ENCODE assay signal across 30 cellular contexts in genomic region chr13:113965383-113965874, GRCh38. TPM values are rescaled to one million over a fixed set of nuclear protein-coding genes. Genes with fewer than 3 reads are reported as not detected.
"Had no signal": no experiment of that assay in that cellular context is flagged by ENCODE, and none has a peak within 500 bp of the region (broad histone marks: within the 10 kb centered on the region; RNA-seq: fewer than 3 reads in every experiment).

No MANE protein-coding gene starts in this region.

- H3K9me3 ChIP-seq: ascending aorta had no signal

- H3K4me3 ChIP-seq: ascending aorta, cardiac muscle cell had no signal

- DNase-seq: activated B cell treated with CpG ODN at 0.5 μM for 24 hours; activated CD4-positive, alpha-beta memory T cell treated with anti-CD3 and anti-CD28 coated beads for 36 hours; activated CD4-positive, alpha-beta T cell treated with anti-CD3 and anti-CD28 coated beads for 4 hours; activated CD4-positive, alpha-beta T cell treated with anti-CD3 and anti-CD28 coated beads, Interleukin-2, amount 10 ng/mL, durations not matched to agents 24 days and 14 days; activated CD4-positive, alpha-beta T cell treated with anti-CD3 and anti-CD28 coated beads, Interleukin-2, amount 50 U/mL, for 1 hour; activated CD4-positive, alpha-beta T cell treated with anti-CD3 and anti-CD28 coated beads, Interleukin-2, amount 50 U/mL, for 4 hours; activated CD4-positive, CD25-positive, alpha-beta regulatory T cell treated with anti-CD3 and anti-CD28 coated beads, Interleukin-2, amount 50 U/mL, for 72 hours; activated CD8-positive, alpha-beta memory T cell treated with anti-CD3 and anti-CD28 coated beads, Interleukin-2, amount 50 U/mL, for 4 hours; activated CD8-positive, alpha-beta T cell treated with anti-CD3 and anti-CD28 coated beads for 36 hours; activated effector memory CD4-positive, alpha-beta T cell treated with Interleukin-2 at 50 U/mL for 16 hours; activated gamma-delta T cell; activated naive CD4-positive, alpha-beta T cell treated with anti-CD3 and anti-CD28 coated beads, Interleukin-2, amount 10 ng/mL, durations not matched to agents 7 days and 5 days; activated naive CD4-positive, alpha-beta T cell treated with Interleukin-2 at 50 U/mL for 16 hours; activated naive CD8-positive, alpha-beta T cell treated with anti-CD3 and anti-CD28 coated beads, Interleukin-2, amount 10 ng/mL, durations not matched to agents 7 days and 5 days; activated naive CD8-positive, alpha-beta T cell treated with anti-CD3 and anti-CD28 coated beads, Interleukin-2, amount 50 U/mL, for 24 hours; activated T-cell treated with anti-CD3 and anti-CD28 coated beads for 4 hours; activated T-cell treated with anti-CD3 and anti-CD28 coated beads, Interleukin-2, amount 50 U/mL, for 1 hour; activated T-cell treated with anti-CD3 and anti-CD28 coated beads, Interleukin-2, amount 50 U/mL, for 4 hours; activated T-cell treated with anti-CD3 and anti-CD28 coated beads, Interleukin-2, amount 50 U/mL, for 72 hours; amygdala; anterior cingulate cortex; caudate nucleus; cerebellar nuclear complex; T-helper 2 cell; T-helper 9 cell had no signal

- H3K27ac ChIP-seq: ascending aorta, cardiac muscle cell, VCaP had no signal

- H3K27me3 ChIP-seq: ascending aorta, cardiac muscle cell had no signal

- FAIRE-seq: bronchial epithelial cell, TTC549 had no signal

- ATAC-seq: activated CD8-positive, alpha-beta T cell treated with anti-CD3 and anti-CD28 coated beads for 36 hours; activated naive CD8-positive, alpha-beta T cell treated with anti-CD3 and anti-CD28 coated beads, Interleukin-2, amount 50 U/mL, for 24 hours; activated T-cell treated with anti-CD3 and anti-CD28 coated beads, Interleukin-2, amount 50 U/mL, for 4 hours; activated T-cell treated with anti-CD3 and anti-CD28 coated beads, Interleukin-2, amount 50 U/mL, for 72 hours had no signal

- H3K36me3 ChIP-seq: cardiac muscle cell had no signal

RNA-seq across cellular contexts. Expression of gene C13orf46, which starts 8.4 kb away (rescaled TPM):
- total RNA-seq: bronchial epithelial cell, cardiac muscle cell had no signal
